15 cellular contexts compared by ENCODE assay signal in the genomic region with DNA sequence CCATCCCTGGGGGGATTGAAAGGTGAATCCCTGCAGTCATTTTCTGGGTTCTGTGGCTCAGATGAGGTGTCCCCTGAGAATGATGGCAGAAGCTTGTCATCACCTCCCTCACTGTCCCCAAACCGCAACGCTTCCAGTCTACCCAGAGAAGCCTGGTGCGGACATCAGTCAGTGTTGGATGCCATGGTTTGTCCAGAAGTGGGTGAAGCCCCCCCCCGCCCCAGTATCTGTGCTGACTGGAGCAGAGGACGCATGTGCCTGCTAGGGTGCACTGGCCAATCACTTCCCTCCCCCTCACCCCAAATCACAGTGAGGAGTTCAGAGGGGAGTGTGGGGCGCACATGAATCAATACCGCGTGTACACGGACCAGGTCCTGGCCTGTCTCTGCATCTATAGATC.
DNase-seq lines count a peak whose midpoint lies in the region; ATAC-seq and TF ChIP-seq lines count a peak whose summit lies in the region.
"Had no signal": no experiment of that assay in that cellular context is flagged by ENCODE, and none has a peak within 500 bp of the region (broad histone marks: within the 10 kb centered on the region; RNA-seq: fewer than 3 reads in every experiment).

No MANE protein-coding gene starts in this region.

- ATAC-seq in left lobe of liver (no peak), HG02763 (IDR thresholded peaks at IDR 0.05; ENCODE audit: unreplicated experiment) (no peak), HG02642 (IDR thresholded peaks at IDR 0.05; ENCODE audit: poor library complexity, unreplicated experiment) (no peak)
- ATAC-seq: GM23338 had no signal

- 92 to 94% methylated on average over 9 of the region's 9 CpGs for WGBS in sigmoid colon, 2 donors

- no peak for TF ChIP-seq CTCF in sigmoid colon (IDR thresholded peaks at IDR 0.05)

- H3K27me3 ChIP-seq in BLaER1 (no peaks in the 10 kb centered on the region), sigmoid colon (peaks cover 0 to 16% (median 3%) of the 10 kb centered on the region in 3 donors)
- H3K27me3 ChIP-seq in BLaER1 treated with 17β-estradiol and CSF1 and Interleukin-3, amounts not matched to agents 10 nM and 100 nM, result peaks cover 0 to 30% (median 0%) of the 10 kb centered on the region in 11 experiments; a peak in 6 of 22 replicates

- no peak for TF ChIP-seq POLR2A in sigmoid colon (IDR thresholded peaks at IDR 0.05)

- H3K9me3 ChIP-seq in BLaER1 (no peaks in the 10 kb centered on the region; the same call in 1 of the 2 replicates), sigmoid colon (no peaks in the 10 kb centered on the region)
- H3K9me3 ChIP-seq in BLaER1 treated with 17β-estradiol and CSF1 and Interleukin-3, amounts not matched to agents 10 nM and 100 nM (replicated peaks in 1 of 11), result peaks cover 0 to 15% (median 5%) of the 10 kb centered on the region in 11 experiments; a peak in 5 of 22 replicates
- H3K9me3 ChIP-seq: BE2C had no signal

- no peak overlapping the region for H3K27ac ChIP-seq in BLaER1
- no peak overlapping the region for H3K27ac ChIP-seq in BLaER1 treated with 17β-estradiol and CSF1 and Interleukin-3, amounts not matched to agents 10 nM and 100 nM
- no peak overlapping the region for H3K27ac ChIP-seq in sigmoid colon

- no peak overlapping the region for H3K4me3 ChIP-seq in BLaER1
- H3K4me3 ChIP-seq in BLaER1 treated with 17β-estradiol and CSF1 and Interleukin-3, amounts not matched to agents 10 nM and 100 nM, result no peak overlapping the region
- no peak overlapping the region for H3K4me3 ChIP-seq in sigmoid colon
- H3K4me3 ChIP-seq: GM23338 had no signal

- H3K9ac ChIP-seq in BLaER1, result no peak overlapping the region
- no peak overlapping the region for H3K9ac ChIP-seq in BLaER1 treated with 17β-estradiol and CSF1 and Interleukin-3, amounts not matched to agents 10 nM and 100 nM

- no peaks in the 10 kb centered on the region for H3K36me3 ChIP-seq in BLaER1
- no peaks in the 10 kb centered on the region for H3K36me3 ChIP-seq in BLaER1 treated with 17β-estradiol and CSF1 and Interleukin-3, amounts not matched to agents 10 nM and 100 nM
- no peaks in the 10 kb centered on the region for H3K36me3 ChIP-seq in sigmoid colon
- H3K36me3 ChIP-seq: BE2C had no signal

- H3K4me1 ChIP-seq in BLaER1, result peaks cover 48% of the 10 kb centered on the region
- H3K4me1 ChIP-seq in BLaER1 treated with 17β-estradiol and CSF1 and Interleukin-3, amounts not matched to agents 10 nM and 100 nM, result peaks cover 8 to 55% (median 41%) of the 10 kb centered on the region in 10 experiments
- H3K4me1 ChIP-seq in sigmoid colon, result no peaks in the 10 kb centered on the region
- H3K4me1 ChIP-seq: BE2C had no signal

- no peak for TF ChIP-seq EP300 in sigmoid colon (IDR thresholded peaks at IDR 0.05)

- intact Hi-C loops in sigmoid colon (cut with DNase I), result loop anchor here (5.0 kb wide), 1 partner anchor 1136 kb away; no protein-coding TSS in a partner anchor

- no peaks in the 10 kb centered on the region for H4K20me1 ChIP-seq in BLaER1
- H4K20me1 ChIP-seq in BLaER1 treated with 17β-estradiol and CSF1 and Interleukin-3, amounts not matched to agents 10 nM and 100 nM, result no peaks in the 10 kb centered on the region; a peak in 1 of 22 replicates

- H3K4me2 ChIP-seq in BLaER1, result peak overlapping the region; percentile 73
- H3K4me2 ChIP-seq in BLaER1 treated with 17β-estradiol and CSF1 and Interleukin-3, amounts not matched to agents 10 nM and 100 nM, result peak overlapping the region in 9 of 11 experiments; percentile 39 to 89 (median 68); a peak in 16 of 22 replicates
- H3K4me2 ChIP-seq: GM23338 had no signal

- DNase-seq in left lobe of liver (ENCODE audit: low spot score), result peak; percentile 29
- DNase-seq in sigmoid colon, result peak; percentile 51
- DNase-seq in activated CD4-positive, alpha-beta T cell treated with anti-CD3 and anti-CD28 coated beads for 1 hour, result no peak
- DNase-seq: ACHN; BE2C; CD4-positive, alpha-beta memory T cell; DMS153; DMS79; GDM1; HCEC 1CT had no signal
